Comparison of ENCODE assay signal across 13 cellular contexts in the genomic region with DNA sequence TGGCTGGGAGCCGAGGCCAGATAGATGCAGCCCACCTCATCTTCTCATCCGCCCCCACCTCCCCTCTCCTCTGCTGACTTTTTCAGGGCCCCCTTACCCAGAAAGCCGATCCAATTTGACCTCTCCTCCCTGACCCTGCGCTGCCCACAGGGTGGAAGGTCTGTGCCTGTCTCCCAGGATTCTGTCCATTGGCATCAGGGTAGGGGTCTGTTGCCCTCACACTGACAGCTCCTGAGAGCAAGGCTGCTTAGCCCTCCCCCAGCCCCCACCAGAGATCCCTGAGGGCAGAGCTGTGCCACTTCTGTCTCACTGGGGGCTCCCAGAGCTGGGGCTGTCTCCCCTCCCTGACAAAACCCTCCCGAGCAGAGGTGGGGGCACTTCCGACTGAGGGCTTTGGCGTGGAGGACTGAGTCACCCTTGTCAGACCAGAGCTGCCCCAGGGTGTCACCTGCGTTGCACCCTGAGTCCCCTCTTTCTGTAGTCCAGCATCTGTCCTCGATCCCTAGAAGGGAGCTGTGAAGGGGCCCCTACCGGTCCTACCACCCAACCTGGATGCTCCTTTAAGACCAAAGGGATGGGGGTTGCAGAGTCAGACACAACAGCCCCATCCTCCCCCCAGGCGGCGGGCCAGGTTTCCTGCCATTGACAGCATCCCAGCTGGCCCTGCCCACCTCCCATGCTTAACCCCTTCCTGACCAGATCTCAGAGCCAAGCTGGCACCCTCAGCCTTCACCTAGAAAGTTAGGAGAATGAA. TPM values are rescaled to one million over a fixed set of nuclear protein-coding genes. Genes with fewer than 3 reads are reported as not detected.
A peak's percentile ranks its signal among the peaks of the same experiment; 100 is the strongest.
DNase-seq lines count a peak whose midpoint lies in the region; ATAC-seq and TF ChIP-seq lines count a peak whose summit lies in the region.
"Had no signal": no experiment of that assay in that cellular context is flagged by ENCODE, and none has a peak within 500 bp of the region (broad histone marks: within the 10 kb centered on the region; RNA-seq: fewer than 3 reads in every experiment).

No MANE protein-coding gene starts in this region.

- H3K9me3 ChIP-seq in SJCRH30 (replicated peaks) = no peaks in the 10 kb centered on the region
- no peaks in the 10 kb centered on the region for H3K9me3 ChIP-seq in iPS-15b (ENCODE audit: control insufficient read depth, insufficient read depth, low read length)
- no peaks in the 10 kb centered on the region for H3K9me3 ChIP-seq in transverse colon

- peak; percentile 6 for ATAC-seq in stimulated activated effector memory CD8-positive, alpha-beta T cell treated with anti-CD3 and anti-CD28 coated beads, Interleukin-12 subunit alpha, Interleukin-12 subunit beta, amount 100 ng/mL, for 72 hours

- no peaks in the 10 kb centered on the region for H3K9me3 Mint-ChIP-seq in stimulated activated effector memory CD8-positive, alpha-beta T cell treated with anti-CD3 and anti-CD28 coated beads, Interleukin-12 subunit alpha, Interleukin-12 subunit beta, amount 100 ng/mL, for 72 hours
- H3K9me3 Mint-ChIP-seq: activated CD4-positive, alpha-beta memory T cell treated with anti-CD3 and anti-CD28 coated beads for 36 hours; stimulated activated naive B cell treated with anti-CD40 and anti-IgM and Interleukin-4, amounts not matched to agents 10 μg/mL and 1 μg/mL and 100 μg/mL, for 72 hours had no signal

- H3K27ac ChIP-seq in SJCRH30 (no peak overlapping the region), transverse colon (peak overlapping the region in 1 of 4 donors; percentile 25)
- H3K27ac ChIP-seq: 22Rv1 had no signal

- H3K27ac Mint-ChIP-seq in stimulated activated effector memory CD8-positive, alpha-beta T cell treated with anti-CD3 and anti-CD28 coated beads, Interleukin-12 subunit alpha, Interleukin-12 subunit beta, amount 100 ng/mL, for 72 hours = no peak overlapping the region
- H3K27ac Mint-ChIP-seq: activated CD4-positive, alpha-beta memory T cell treated with anti-CD3 and anti-CD28 coated beads for 36 hours; stimulated activated naive B cell treated with anti-CD40 and anti-IgM and Interleukin-4, amounts not matched to agents 10 μg/mL and 1 μg/mL and 100 μg/mL, for 72 hours had no signal

- no peak for TF ChIP-seq EP300 in transverse colon (IDR thresholded peaks at IDR 0.05; ENCODE audit: low read depth)

- no peak for TF ChIP-seq CTCF in transverse colon (IDR thresholded peaks at IDR 0.05)

- H3K4me1 ChIP-seq in SJCRH30 (peaks cover 22% of the 10 kb centered on the region), iPS-15b (ENCODE audit: control insufficient read depth, insufficient read depth, low read length) (peaks cover 35% of the 10 kb centered on the region), transverse colon (peaks cover 5 to 6% (median 6%) of the 10 kb centered on the region in 4 donors)

- WGBS in transverse colon (ENCODE audit: low coverage in 1 of 2), 2 donors = 40 to 60% methylated on average over 1 to 9 of the region's 12 CpGs

- H3K27me3 ChIP-seq in SJCRH30 = peaks cover 43% of the 10 kb centered on the region
- peaks cover 84% of the 10 kb centered on the region for H3K27me3 ChIP-seq in iPS-15b (ENCODE audit: control insufficient read depth, insufficient read depth, low read length)
- H3K27me3 ChIP-seq in transverse colon = peaks cover 41% of the 10 kb centered on the region

- TF ChIP-seq POLR2A in transverse colon (IDR thresholded peaks at IDR 0.05) = no peak

- in situ Hi-C loops in transverse colon (cut with MboI; ENCODE audit: low pct_ligation_motif_present in 1 of 4, low pct_unique_long_range_greater_than_20kb in 1 of 4, low sequenced_read_pairs in 3 of 4) = loop anchor here in 2 of 4 donors (25.0 kb wide), 1 partner anchor 119 kb away; a partner anchor contains a TSS

- H3K4me3 ChIP-seq in SJCRH30 (peak overlapping the region; percentile 7), iPS-15b (ENCODE audit: low read depth, low read length) (peak overlapping the region; percentile 53), transverse colon (no peak overlapping the region)

- H3K36me3 Mint-ChIP-seq in stimulated activated effector memory CD8-positive, alpha-beta T cell treated with anti-CD3 and anti-CD28 coated beads, Interleukin-12 subunit alpha, Interleukin-12 subunit beta, amount 100 ng/mL, for 72 hours = no peaks in the 10 kb centered on the region
- H3K36me3 Mint-ChIP-seq: activated CD4-positive, alpha-beta memory T cell treated with anti-CD3 and anti-CD28 coated beads for 36 hours; stimulated activated naive B cell treated with anti-CD40 and anti-IgM and Interleukin-4, amounts not matched to agents 10 μg/mL and 1 μg/mL and 100 μg/mL, for 72 hours had no signal

- intact Hi-C loops in transverse colon (cut with DNase I; ENCODE audit: low total_unique reads) = no loop called here

- peak; percentile 78 for DNase-seq in DMS 273 (lab: John Stamatoyannopoulos, UW; ENCODE audit: unreplicated experiment)
- no peak for DNase-seq in DMS 273 treated with DMSO at 0.1 percent for 48 hours (lab: John Stamatoyannopoulos, UW)
- peak; percentile 49 to 60 for DNase-seq in SJCRH30
- DNase-seq in stimulated activated effector memory CD8-positive, alpha-beta T cell treated with anti-CD3 and anti-CD28 coated beads, Interleukin-12 subunit alpha, Interleukin-12 subunit beta, amount 100 ng/mL, for 72 hours (ENCODE audit: low spot score in 2 of 2) = no peak
- no peak for DNase-seq in transverse colon
- DNase-seq in medulla oblongata (ENCODE audit: extremely low spot score) = no peak
- no peak for DNase-seq in activated CD4-positive, alpha-beta T cell treated with anti-CD3 and anti-CD28 coated beads, Interleukin-2, amount 50 U/mL, for 1 hour
- DNase-seq: activated CD4-positive, alpha-beta memory T cell treated with anti-CD3 and anti-CD28 coated beads for 36 hours; hippocampal formation; stimulated activated naive B cell treated with anti-CD40 and anti-IgM and Interleukin-4, amounts not matched to agents 10 μg/mL and 1 μg/mL and 100 μg/mL, for 72 hours had no signal

- H3K36me3 ChIP-seq in SJCRH30 (no peaks in the 10 kb centered on the region), iPS-15b (ENCODE audit: control insufficient read depth, insufficient read depth, low read length) (no peaks in the 10 kb centered on the region), transverse colon (no peaks in the 10 kb centered on the region)

- H3K4me3 Mint-ChIP-seq in stimulated activated effector memory CD8-positive, alpha-beta T cell treated with anti-CD3 and anti-CD28 coated beads, Interleukin-12 subunit alpha, Interleukin-12 subunit beta, amount 100 ng/mL, for 72 hours = no peak overlapping the region
- H3K4me3 Mint-ChIP-seq: activated CD4-positive, alpha-beta memory T cell treated with anti-CD3 and anti-CD28 coated beads for 36 hours; stimulated activated naive B cell treated with anti-CD40 and anti-IgM and Interleukin-4, amounts not matched to agents 10 μg/mL and 1 μg/mL and 100 μg/mL, for 72 hours had no signal

- no peaks in the 10 kb centered on the region for H3K4me1 Mint-ChIP-seq in stimulated activated effector memory CD8-positive, alpha-beta T cell treated with anti-CD3 and anti-CD28 coated beads, Interleukin-12 subunit alpha, Interleukin-12 subunit beta, amount 100 ng/mL, for 72 hours

- H3K9ac ChIP-seq in iPS-15b (ENCODE audit: low read depth, low read length) = no peak overlapping the region

RNA-seq across cellular contexts. Expression of a gene that starts 2.4 kb away (rescaled TPM):
- total RNA-seq in SJCRH30 (2014; rRNA removed; shearing (Covaris generic)) = 0.10 and 0.18 TPM in 2 replicates
- total RNA-seq in transverse colon = 1 to 10 TPM in 3 of 4 donors, under 1 TPM in 1; 0.82 to 9.4 (median 2.9) TPM
- total RNA-seq: activated CD4-positive, alpha-beta memory T cell treated with anti-CD3 and anti-CD28 coated beads for 36 hours; renal cortical epithelial cell had no signal

RNA-seq across cellular contexts. Expression of a gene that starts 12.3 kb away (rescaled TPM):
- 0.18 TPM in 1 of 2 replicates, not detected in the other for total RNA-seq in SJCRH30 (2014; rRNA removed; shearing (Covaris generic))
- not detected for total RNA-seq in transverse colon
- total RNA-seq: activated CD4-positive, alpha-beta memory T cell treated with anti-CD3 and anti-CD28 coated beads for 36 hours; renal cortical epithelial cell had no signal

RNA-seq across cellular contexts. Expression of a gene that starts 13.2 kb away (rescaled TPM):
- total RNA-seq in SJCRH30 (2014; rRNA removed; shearing (Covaris generic)) = 27.4 and 38.8 TPM in 2 replicates
- 10 to 100 TPM in 3 of 4 donors, not detected in 1; 18.7 to 27.2 (median 26.9) TPM for total RNA-seq in transverse colon

RNA-seq across cellular contexts. Expression of a gene that starts 15.2 kb away (rescaled TPM):
- total RNA-seq in SJCRH30 (2014; rRNA removed; shearing (Covaris generic)) = not detected in 2 replicates
- total RNA-seq in transverse colon = not detected
- total RNA-seq: activated CD4-positive, alpha-beta memory T cell treated with anti-CD3 and anti-CD28 coated beads for 36 hours; renal cortical epithelial cell had no signal

RNA-seq across cellular contexts. Expression of a gene that starts 20.8 kb away (rescaled TPM):
- 1.2 and 2.6 TPM in 2 replicates for total RNA-seq in SJCRH30 (2014; rRNA removed; shearing (Covaris generic))
- 100 to 1,000 TPM in 1 of 4 donors, 10 to 100 TPM in 3; 53.5 to 187 (median 74.4) TPM for total RNA-seq in transverse colon

Comparison
In these comparisons a context has a peak if more than half of its experiments do, and no peak if none do; other contexts are left out.
1. DNase-seq: peak in DMS 273 (single experiment) and SJCRH30 (2 of 2); none in DMS 273 treated with DMSO at 0.1 percent for 48 hours (single experiment), stimulated activated effector memory CD8-positive, alpha-beta T cell treated with anti-CD3 and anti-CD28 coated beads, Interleukin-12 subunit alpha, Interleukin-12 subunit beta, amount 100 ng/mL, for 72 hours (0 of 2), transverse colon (single experiment), medulla oblongata (single experiment) and activated CD4-positive, alpha-beta T cell treated with anti-CD3 and anti-CD28 coated beads, Interleukin-2, amount 50 U/mL, for 1 hour (single experiment).
2. H3K4me3 ChIP-seq: peak in SJCRH30 (single experiment) and iPS-15b (single experiment); none in transverse colon (0 of 4).